Comparison of ENCODE assay signal across 8 cellular contexts in genomic region chr18:49849331-49850217, GRCh38. TPM values are rescaled to one million over a fixed set of nuclear protein-coding genes. Genes with fewer than 3 reads are reported as not detected.
DNase-seq lines count a peak whose midpoint lies in the region; ATAC-seq, FAIRE-seq and TF ChIP-seq lines count a peak whose summit lies in the region.

No MANE protein-coding gene starts in this region.

- no peaks in the 10 kb centered on the region for H3K27me3 ChIP-seq in aorta (ENCODE audit: control insufficient read depth in 1 of 2, insufficient read depth in 2 of 2, low read length in 1 of 2)

- TF ChIP-seq POLR2A in H54 (IDR thresholded peaks at IDR 0.05; ENCODE audit: low read depth, low read length), result no peak; the same call in 1 of the 2 replicates

- TF ChIP-seq CTCF in osteocyte (IDR thresholded peaks at IDR 0.05) (no peak), GM10266 (IDR thresholded peaks at IDR 0.05; ENCODE audit: control insufficient read depth, insufficient read depth, low read depth, missing control alignments) (no peak)

- H3K36me3 Mint-ChIP-seq in osteocyte (ENCODE audit: unreplicated experiment), result no peaks in the 10 kb centered on the region

- intact Hi-C loops in aorta (cut with DNase I), result no loop called here

- no peaks in the 10 kb centered on the region for H3K36me3 ChIP-seq in aorta (ENCODE audit: control insufficient read depth in 1 of 2, insufficient read depth in 2 of 2, low read length in 1 of 2)

- H3K4me3 ChIP-seq in aorta (ENCODE audit: low read length in 2 of 2), result no peak overlapping the region

- no peaks in the 10 kb centered on the region for H3K9me3 ChIP-seq in aorta (ENCODE audit: control insufficient read depth, low read length)

- FAIRE-seq in H54 (lab: Jason Lieb, UNC), result peak; percentile 73

- peak overlapping the region; percentile 21 for H3K27ac Mint-ChIP-seq in osteocyte (ENCODE audit: unreplicated experiment)

- WGBS in aorta, 2 donors, result 68 to 71% methylated on average over 14 of the region's 14 CpGs

- no peaks in the 10 kb centered on the region for H3K4me1 ChIP-seq in aorta (ENCODE audit: control insufficient read depth in 1 of 2, insufficient read depth in 2 of 2, low read length in 2 of 2)

- no peaks in the 10 kb centered on the region for H3K27me3 Mint-ChIP-seq in osteocyte (ENCODE audit: unreplicated experiment)

- H3K4me1 Mint-ChIP-seq in osteocyte (ENCODE audit: unreplicated experiment), result peaks cover 16% of the 10 kb centered on the region

- DNase-seq in H54 (ENCODE audit: insufficient read length, low spot score), result peak; percentile 90
- peak; percentile 18 for DNase-seq in NCI-H446 treated with DMSO at 0.1 percent for 48 hours (lab: John Stamatoyannopoulos, UW)
- DNase-seq in epithelial cell of prostate (ENCODE audit: low read depth, low spot score), result peak; percentile 89
- peak; percentile 81 for DNase-seq in osteocyte (ENCODE audit: extremely low spot score, unreplicated experiment)
- DNase-seq in GM10266 (ENCODE audit: extremely low spot score), result no peak
- DNase-seq in aorta, result no peak
- no peak for DNase-seq in activated naive CD4-positive, alpha-beta T cell treated with Interleukin-2 at 50 U/mL for 16 hours

- no peak overlapping the region for H3K4me3 Mint-ChIP-seq in osteocyte (ENCODE audit: unreplicated experiment)

- no peaks in the 10 kb centered on the region for H3K9me3 Mint-ChIP-seq in osteocyte (ENCODE audit: unreplicated experiment)

- ATAC-seq in aorta (ENCODE audit: low FRiP score) (no peak), HG02884 (IDR thresholded peaks at IDR 0.05; ENCODE audit: unreplicated experiment) (no peak)

- H3K27ac ChIP-seq in epithelial cell of prostate (peak overlapping the region; percentile 97), aorta (ENCODE audit: low read depth in 1 of 2, low read length in 2 of 2) (no peak overlapping the region)

RNA-seq across cellular contexts. Expression of gene ACAA2, which starts 36.2 kb away (rescaled TPM):
- 57.0 and 57.7 TPM in 2 replicates for total RNA-seq in osteocyte
- total RNA-seq in aorta, result 10 to 100 TPM; 37.5 to 39.4 TPM
- 100 to 1,000 TPM in 1 of 2 donors, 10 to 100 TPM in 1; 40.2 to 117 TPM for polyA plus RNA-seq in aorta

Comparison
In these comparisons a context has a peak if more than half of its experiments do, and no peak if none do; other contexts are left out.
1. DNase-seq: peak in H54 (single experiment), NCI-H446 treated with DMSO at 0.1 percent for 48 hours (single experiment), epithelial cell of prostate (single experiment) and osteocyte (single experiment); none in GM10266 (single experiment), aorta (0 of 2) and activated naive CD4-positive, alpha-beta T cell treated with Interleukin-2 at 50 U/mL for 16 hours (single experiment).